Comparison of ENCODE assay signal across 8 cellular contexts in genomic region chr1:150487763-150488115, GRCh38. TPM values are rescaled to one million over a fixed set of nuclear protein-coding genes. Genes with fewer than 3 reads are reported as not detected.
DNase-seq lines count a peak whose midpoint lies in the region; ATAC-seq, FAIRE-seq and TF ChIP-seq lines count a peak whose summit lies in the region.

No MANE protein-coding gene starts in this region.

- peak overlapping the region; percentile 77 to 92 for H3K4me2 ChIP-seq in H1 (ENCODE audit: insufficient read depth in 1 of 2, low read depth in 2 of 2, low read length in 2 of 2)
- H3K4me2 ChIP-seq in neuronal stem cell (ENCODE audit: insufficient read depth, low read length, poor library complexity, severe bottlenecking), result peak overlapping the region; percentile 85

- H2AFZ ChIP-seq in H1 (ENCODE audit: low read length), result peak overlapping the region; percentile 47; the same call in 1 of the 2 replicates
- H2AFZ ChIP-seq in neuronal stem cell (ENCODE audit: low read length), result peak overlapping the region; percentile 88

- no peak overlapping the region for H3K14ac ChIP-seq in H1 (ENCODE audit: insufficient read length)
- H3K14ac ChIP-seq in neuronal stem cell (ENCODE audit: low read length), result no peak overlapping the region

- H3K23ac ChIP-seq in H1 (ENCODE audit: insufficient read length), result no peak overlapping the region
- no peak overlapping the region for H3K23ac ChIP-seq in neuronal stem cell (ENCODE audit: low read depth, low read length, poor library complexity)

- intact Hi-C loops in CD8-positive, alpha-beta T cell (cut with DNase I, micrococcal nuclease), result loop anchor here (1.0 to 10.0 kb wide), 6 partner anchors 23 to 277 kb away; partner anchors contain the start of genes ENSA (in 2 of the 2), FALEC (in 2 of the 2), CTSS (in 1 of the 2) and GOLPH3L (in 1 of the 2)

- H3K56ac ChIP-seq in H1 (replicated peaks; ENCODE audit: insufficient read length, low read depth, low read length), result no peak overlapping the region

- peak overlapping the region; percentile 81 for H3K27ac ChIP-seq in CD8-positive, alpha-beta T cell (ENCODE audit: low read depth, low read length)
- 0 out of 2 replicates have a peak overlapping the region, but pooled peaks have one; percentile 43 for H3K27ac ChIP-seq in H1 (ENCODE audit: low read depth, low read length)
- no peak overlapping the region for H3K27ac ChIP-seq in neuronal stem cell (replicated peaks; ENCODE audit: low read length)

- H3K36me3 ChIP-seq in CD8-positive, alpha-beta T cell (ENCODE audit: insufficient read depth, low read length), result peaks cover 11% of the 10 kb centered on the region
- H3K36me3 ChIP-seq in NT2/D1 (ENCODE audit: insufficient read depth, insufficient read length, low read length) (peaks cover 38% of the 10 kb centered on the region), H1 (ENCODE audit: control insufficient read depth in 2 of 4, insufficient read depth in 4 of 4, low read length in 3 of 4) (peaks cover 10 to 31% (median 18%) of the 10 kb centered on the region in 4 experiments; a peak in 7 of 8 replicates), neuronal stem cell (replicated peaks in 1 of 2; ENCODE audit: control insufficient read depth in 2 of 2, insufficient read depth in 2 of 2, low read length in 2 of 2) (peaks cover 14 to 40% of the 10 kb centered on the region in 2 donors)

- H3K9ac ChIP-seq in NT2/D1 (ENCODE audit: insufficient read length, low read depth) (peak overlapping the region; percentile 94), H1 (replicated peaks in 1 of 4; ENCODE audit: extremely low read depth in 1 of 4, low read depth in 3 of 4, low read length in 3 of 4) (peak overlapping the region; percentile 52 to 93 (median 84)), neuronal stem cell (ENCODE audit: low read depth, low read length, poor library complexity) (peak overlapping the region; percentile 34)

- POLR2A ChIA-PET in CD8-positive, alpha-beta T cell (lab: Charles Lee), result interaction anchor here (0.6 to 3.0 kb wide), 7 partner anchors 10 to 142 kb away, joined by 3 to 12 read pairs (median 4); partner anchors contain the start of genes ENSA, FALEC and RPRD2
- POLR2A ChIA-PET in H1 (lab: Charles Lee; ENCODE audit: partially characterized antibody), result interaction anchor here (1.1 to 2.4 kb wide), 8 partner anchors 9 to 91 kb away, joined by 3 to 10 read pairs (median 6); partner anchors contain the start of genes ECM1 and MCL1

- ATAC-seq in CD8-positive, alpha-beta T cell, result no peak
- no peak for ATAC-seq in GM21390 (IDR thresholded peaks at IDR 0.05; ENCODE audit: unreplicated experiment)

- H3K9me3 Mint-ChIP-seq in CD8-positive, alpha-beta T cell, result no peaks in the 10 kb centered on the region

- H4K91ac ChIP-seq in H1 (replicated peaks; ENCODE audit: insufficient read length, low read length), result no peak overlapping the region
- H4K91ac ChIP-seq in neuronal stem cell (ENCODE audit: low read depth, low read length, poor library complexity), result no peak overlapping the region

- H2BK12ac ChIP-seq in H1 (ENCODE audit: low read depth, low read length), result no peak overlapping the region; the same call in 1 of the 2 replicates
- no peak overlapping the region for H2BK12ac ChIP-seq in neuronal stem cell (ENCODE audit: low read length)

- peaks cover 0 to 10% of the 10 kb centered on the region in 2 experiments; a peak in 2 of 4 replicates for H3K79me2 ChIP-seq in H1 (ENCODE audit: control insufficient read depth in 1 of 2, insufficient read depth in 2 of 2, low read length in 2 of 2)

- H2BK20ac ChIP-seq in H1 (ENCODE audit: low read length), result no peak overlapping the region

- H3K27ac Mint-ChIP-seq in CD8-positive, alpha-beta T cell, result peak overlapping the region; percentile 99

- TF ChIP-seq EP300 in H1 (IDR thresholded peaks at IDR 0.05; ENCODE audit: borderline replicate concordance in 1 of 2, low read depth in 2 of 2, low read length in 2 of 2), result no peak

- H3K4me1 Mint-ChIP-seq in CD8-positive, alpha-beta T cell (ENCODE audit: low read depth), result peaks cover 18% of the 10 kb centered on the region

- no peak for TF ChIP-seq RAD21 in H1 (IDR thresholded peaks at IDR 0.05 in 1 of 2, conservative IDR thresholded peaks at IDR 0.05 in 1 of 2; ENCODE audit: low read depth in 2 of 2, low read length in 2 of 2)

- no peaks in the 10 kb centered on the region for H3K27me3 Mint-ChIP-seq in CD8-positive, alpha-beta T cell (ENCODE audit: low read depth)

- no peaks in the 10 kb centered on the region for H3K27me3 ChIP-seq in CD8-positive, alpha-beta T cell (ENCODE audit: insufficient read depth, low read length)
- H3K27me3 ChIP-seq in NT2/D1 (ENCODE audit: insufficient read depth, insufficient read length) (no peaks in the 10 kb centered on the region), H1 (replicated peaks in 1 of 4; ENCODE audit: control insufficient read depth in 3 of 4, extremely low read depth in 1 of 4, insufficient read depth in 3 of 4, low read length in 3 of 4) (no peaks in the 10 kb centered on the region), neuronal stem cell (ENCODE audit: control insufficient read depth in 3 of 3, insufficient read depth in 3 of 3, low read depth in 1 of 3, low read length in 3 of 3) (no peaks in the 10 kb centered on the region)

- no peaks in the 10 kb centered on the region for H4K20me1 ChIP-seq in H1 (replicated peaks in 1 of 2; ENCODE audit: control insufficient read depth in 1 of 2, insufficient read depth in 2 of 2, low read length in 2 of 2)

- H3K4me3 Mint-ChIP-seq in CD8-positive, alpha-beta T cell, result peak overlapping the region; percentile 100

- H3K36me3 Mint-ChIP-seq in CD8-positive, alpha-beta T cell, result peaks cover 42% of the 10 kb centered on the region

- no peak for TF ChIP-seq CTCF in CD8-positive, alpha-beta T cell (IDR thresholded peaks at IDR 0.05)
- TF ChIP-seq CTCF in H1 (IDR thresholded peaks at IDR 0.05; ENCODE audit: control extremely low read depth in 1 of 3, insufficient read depth in 1 of 3, low read depth in 1 of 3, low read length in 3 of 3), result no peak

- H2BK5ac ChIP-seq in H1 (ENCODE audit: low read depth, low read length), result no peak overlapping the region
- no peak overlapping the region for H2BK5ac ChIP-seq in neuronal stem cell (ENCODE audit: low read length)

- H2BK120ac ChIP-seq in H1 (replicated peaks; ENCODE audit: low read depth, low read length) (no peak overlapping the region), neuronal stem cell (ENCODE audit: low read depth, low read length) (no peak overlapping the region)

- peak overlapping the region; percentile 3 for H3K4ac ChIP-seq in H1 (replicated peaks; ENCODE audit: insufficient read length, low read depth, low read length)
- no peak overlapping the region for H3K4ac ChIP-seq in neuronal stem cell (ENCODE audit: low read length)

- peak overlapping the region; percentile 97 for H3K4me3 ChIP-seq in CD8-positive, alpha-beta T cell (ENCODE audit: low read depth, low read length)
- H3K4me3 ChIP-seq in NT2/D1 (ENCODE audit: insufficient read length, low read depth) (peak overlapping the region; percentile 87), H1 (ENCODE audit: extremely low read depth in 1 of 4, insufficient read depth in 2 of 4, low read depth in 3 of 4, low read length in 4 of 4) (peak overlapping the region; percentile 74 to 91 (median 80)), neuronal stem cell (ENCODE audit: low read length in 2 of 2) (peak overlapping the region; percentile 72 to 87)

- no peak overlapping the region for H4K5ac ChIP-seq in H1 (ENCODE audit: insufficient read length, low read depth, low read length)

- DNase-seq in CD8-positive, alpha-beta T cell, result peak in 1 of 7 experiments; percentile 11
- DNase-seq in NT2/D1 (ENCODE audit: low read depth, low spot score) (no peak), H1 (ENCODE audit: low read depth in 1 of 2, low spot score in 2 of 2) (no peak), neuronal stem cell (ENCODE audit: low spot score) (no peak), NCI-H187 (lab: John Stamatoyannopoulos, UW) (no peak), cerebellar cortex (ENCODE audit: low spot score) (no peak), Ammon's horn (ENCODE audit: low spot score) (no peak)

- H2BK15ac ChIP-seq in H1 (ENCODE audit: low read length) (peak overlapping the region; percentile 46; the same call in 1 of the 2 replicates), neuronal stem cell (ENCODE audit: low read length) (no peak overlapping the region)

- TF ChIP-seq POLR2A in H1 (IDR thresholded peaks at IDR 0.05; ENCODE audit: control extremely low read depth in 1 of 2, low read depth in 2 of 2, low read length in 2 of 2), result no peak

- no peak overlapping the region for H3K18ac ChIP-seq in H1 (ENCODE audit: extremely low read depth, low read length)
- H3K18ac ChIP-seq in neuronal stem cell (ENCODE audit: low read length), result no peak overlapping the region

- CTCF ChIA-PET in CD8-positive, alpha-beta T cell (lab: Charles Lee), result interaction anchor here (1.2 to 1.4 kb wide), 3 partner anchors 26 to 59 kb away, joined by 3 to 4 read pairs (median 4); partner anchors contain the start of gene FALEC
- CTCF ChIA-PET in H1 (lab: Charles Lee; ENCODE audit: partially characterized antibody), result interaction anchor here (2.0 kb wide), 1 partner anchor 46 kb away, joined by 7 read pairs; no protein-coding TSS in a partner anchor

- H4K8ac ChIP-seq in H1 (ENCODE audit: extremely low read depth, insufficient read depth, low read length) (peak overlapping the region; percentile 96; the same call in 1 of the 2 replicates), neuronal stem cell (ENCODE audit: low read depth, low read length) (no peak overlapping the region)

- 22% methylated on average over 7 of the region's 7 CpGs; no CpG with 5 or more reads in 1 of the 2 experiments for WGBS in H1 (ENCODE audit: extremely low coverage in 1 of 2, insufficient coverage in 1 of 2, insufficient read length in 1 of 2, insufficient replicate concordance in 2 of 2, low coverage in 1 of 2, low lambda C conversion rate in 2 of 2, missing lambda C conversion rate in 1 of 2), 2 experiments
- no CpG with 5 or more reads among the region's 7 CpGs for WGBS in neuronal stem cell (ENCODE audit: extremely low coverage in 2 of 2, insufficient read length in 2 of 2, insufficient replicate concordance in 1 of 2), 2 donors

- H3K23me2 ChIP-seq in H1 (ENCODE audit: low read depth, low read length), result peaks cover 6% of the 10 kb centered on the region; the same call in 1 of the 2 replicates

- peaks cover 9% of the 10 kb centered on the region for H3K4me1 ChIP-seq in CD8-positive, alpha-beta T cell (ENCODE audit: insufficient read depth, low read length)
- H3K4me1 ChIP-seq in NT2/D1 (ENCODE audit: insufficient read depth, insufficient read length), result no peaks in the 10 kb centered on the region
- peaks cover 0 to 4% (median 1%) of the 10 kb centered on the region in 4 experiments; a peak in 5 of 7 replicates for H3K4me1 ChIP-seq in H1 (replicated peaks in 1 of 4; ENCODE audit: control insufficient read depth in 3 of 4, insufficient read depth in 4 of 4, low read length in 3 of 4)
- peaks cover 2% of the 10 kb centered on the region in 2 donors for H3K4me1 ChIP-seq in neuronal stem cell (ENCODE audit: control insufficient read depth in 2 of 2, insufficient read depth in 1 of 2, low read depth in 1 of 2, low read length in 2 of 2)

- H2AK5ac ChIP-seq in H1 (ENCODE audit: low read depth, low read length) (no peak overlapping the region), neuronal stem cell (ENCODE audit: low read depth, low read length) (no peak overlapping the region)

- no peaks in the 10 kb centered on the region for H3K79me1 ChIP-seq in H1 (ENCODE audit: low read depth, low read length)
- peaks cover 2% of the 10 kb centered on the region for H3K79me1 ChIP-seq in neuronal stem cell (ENCODE audit: low read depth, low read length)

- no peaks in the 10 kb centered on the region for H3K9me3 ChIP-seq in CD8-positive, alpha-beta T cell (ENCODE audit: low read length)
- H3K9me3 ChIP-seq in NT2/D1 (ENCODE audit: insufficient read depth, low read length) (no peaks in the 10 kb centered on the region), H1 (ENCODE audit: insufficient read depth in 2 of 2, low read depth in 1 of 2, low read length in 1 of 2) (no peaks in the 10 kb centered on the region), neuronal stem cell (replicated peaks in 1 of 2; ENCODE audit: control insufficient read depth in 2 of 2, insufficient read depth in 1 of 2, low read depth in 1 of 2, low read length in 2 of 2) (no peaks in the 10 kb centered on the region)

- FAIRE-seq in H1 (lab: Jason Lieb, UNC), result no peak

RNA-seq across cellular contexts. Expression of gene TARS2, which starts 0.5 kb away (rescaled TPM):
- total RNA-seq in CD8-positive, alpha-beta T cell, result 10 to 100 TPM; 19.4 to 28.8 TPM
- 32.7 and 39.1 TPM in 2 replicates for total RNA-seq in H1 (2021; fragmentation: NEBNext Ultra II Directional; extraction: Animal tissue kit (Norgen Biotek cat#: 25700))
- 38.9 and 54.0 TPM in 2 replicates for polyA plus RNA-seq in H1 (2011; rRNA removed)
- 43.4 TPM for polyA plus RNA-seq in H1 (2011; cell fraction: cytosol; rRNA removed)
- 72.0 TPM for polyA plus RNA-seq in H1 (2011; cell fraction: nucleus; rRNA removed)
- 23.5 to 36.5 TPM (median 29.5 TPM) in 4 replicates for polyA plus RNA-seq in H1 (2012, experiment 1 of 2)
- polyA plus RNA-seq in H1 (2012, experiment 2 of 2), result 42.9 TPM
- polyA plus RNA-seq in H1 (2013, experiment 1 of 2), result 24.6 TPM
- 22.0 TPM for polyA plus RNA-seq in H1 (2013, experiment 2 of 2)
- polyA minus RNA-seq in H1 (2011; rRNA and poly(A)+ RNA removed), result 39.4 and 41.3 TPM in 2 replicates
- 16.2 TPM for polyA minus RNA-seq in H1 (2011; cell fraction: cytosol; rRNA and poly(A)+ RNA removed)
- polyA minus RNA-seq in H1 (2011; cell fraction: nucleus; rRNA and poly(A)+ RNA removed), result 28.1 TPM
- polyA plus RNA-seq in neuronal stem cell (2013, experiment 1 of 2), result 19.0 TPM
- polyA plus RNA-seq in neuronal stem cell (2013, experiment 2 of 2), result 18.4 TPM

RNA-seq across cellular contexts. Expression of gene ECM1, which starts 20.2 kb away (rescaled TPM):
- total RNA-seq in CD8-positive, alpha-beta T cell, result not detected
- 0.73 and 0.95 TPM in 2 replicates for total RNA-seq in H1 (2021; fragmentation: NEBNext Ultra II Directional; extraction: Animal tissue kit (Norgen Biotek cat#: 25700))
- 0.98 and 1.1 TPM in 2 replicates for polyA plus RNA-seq in H1 (2011; rRNA removed)
- polyA plus RNA-seq in H1 (2011; cell fraction: cytosol; rRNA removed), result 1.0 TPM
- polyA plus RNA-seq in H1 (2011; cell fraction: nucleus; rRNA removed), result 5.8 TPM
- polyA plus RNA-seq in H1 (2012, experiment 1 of 2), result 0.83 to 1.3 TPM (median 1.2 TPM) in 4 replicates
- polyA plus RNA-seq in H1 (2012, experiment 2 of 2), result 0.63 TPM
- polyA plus RNA-seq in H1 (2013, experiment 1 of 2), result 0.81 TPM
- 0.87 TPM for polyA plus RNA-seq in H1 (2013, experiment 2 of 2)
- polyA minus RNA-seq in H1 (2011; rRNA and poly(A)+ RNA removed), result 0.32 and 0.37 TPM in 2 replicates
- not detected for polyA minus RNA-seq in H1 (2011; cell fraction: cytosol; rRNA and poly(A)+ RNA removed)
- polyA minus RNA-seq in H1 (2011; cell fraction: nucleus; rRNA and poly(A)+ RNA removed), result 1.7 TPM
- polyA plus RNA-seq in neuronal stem cell (2013, experiment 1 of 2), result 0.91 TPM
- polyA plus RNA-seq in neuronal stem cell (2013, experiment 2 of 2), result 0.91 TPM

RNA-seq across cellular contexts. Expression of gene FALEC, which starts 27.8 kb away (rescaled TPM):
- not detected for total RNA-seq in CD8-positive, alpha-beta T cell
- 1.1 TPM in 1 of 2 replicates, not detected in the other for total RNA-seq in H1 (2021; fragmentation: NEBNext Ultra II Directional; extraction: Animal tissue kit (Norgen Biotek cat#: 25700))
- polyA plus RNA-seq in H1 (2011; rRNA removed), result not detected in 2 replicates
- polyA plus RNA-seq in H1 (2011; cell fraction: cytosol; rRNA removed), result 0.19 TPM
- polyA plus RNA-seq in H1 (2011; cell fraction: nucleus; rRNA removed), result not detected
- polyA plus RNA-seq in H1 (2012, experiment 1 of 2), result 0.36 to 1.0 TPM (median 0.75 TPM) in 4 replicates
- not detected for polyA plus RNA-seq in H1 (2012, experiment 2 of 2)
- 0.45 TPM for polyA plus RNA-seq in H1 (2013, experiment 1 of 2)
- polyA plus RNA-seq in H1 (2013, experiment 2 of 2), result 0.11 TPM
- polyA minus RNA-seq in H1 (2011; rRNA and poly(A)+ RNA removed), result 0.57 TPM in 1 of 2 replicates, not detected in the other
- polyA minus RNA-seq in H1 (2011; cell fraction: cytosol; rRNA and poly(A)+ RNA removed), result not detected
- polyA minus RNA-seq in H1 (2011; cell fraction: nucleus; rRNA and poly(A)+ RNA removed), result not detected
- polyA plus RNA-seq in neuronal stem cell (2013, experiment 1 of 2), result 0.67 TPM
- 1.1 TPM for polyA plus RNA-seq in neuronal stem cell (2013, experiment 2 of 2)

Comparison
In these comparisons a context has a peak if more than half of its experiments do, and no peak if none do; other contexts are left out.
1. H3K9ac ChIP-seq: peak in every context shown above with its lines; median percentile 94 in NT2/D1; 84 in H1; 34 in neuronal stem cell.